In genomic region chr3:156820687-156821070, GRCh38 we compare ENCODE assay signal across 15 cellular contexts. TPM values are rescaled to one million over a fixed set of nuclear protein-coding genes. Genes with fewer than 3 reads are reported as not detected.
DNase-seq lines count a peak whose midpoint lies in the region; ATAC-seq and TF ChIP-seq lines count a peak whose summit lies in the region.
"Had no signal": no experiment of that assay in that cellular context is flagged by ENCODE, and none has a peak within 500 bp of the region (broad histone marks: within the 10 kb centered on the region; RNA-seq: fewer than 3 reads in every experiment).

No MANE protein-coding gene starts in this region.

- intact Hi-C loops in testis (cut with DNase I; ENCODE audit: low total_unique reads) (no loop called here), esophagus squamous epithelium (cut with DNase I) (loop anchor here (10.0 kb wide), 2 partner anchors 146 to 264 kb away; partner anchors contain the start of gene TIPARP)

- TF ChIP-seq CTCF in testis (IDR thresholded peaks at IDR 0.05) (no peak), esophagus squamous epithelium (IDR thresholded peaks at IDR 0.05) (no peak)

- H3K4me1 ChIP-seq in SJSA1 (replicated peaks), result peaks cover 54% of the 10 kb centered on the region
- peaks cover 7% of the 10 kb centered on the region for H3K4me1 ChIP-seq in testis
- H3K4me1 ChIP-seq in esophagus squamous epithelium, result peaks cover 3 to 31% (median 16%) of the 10 kb centered on the region in 3 donors

- no peak for ATAC-seq in GM18511 (IDR thresholded peaks at IDR 0.05; ENCODE audit: unreplicated experiment)
- ATAC-seq: mucosa of descending colon had no signal

- H3K27me3 ChIP-seq in SJSA1 (replicated peaks), result no peaks in the 10 kb centered on the region
- H3K27me3 ChIP-seq in testis, result no peaks in the 10 kb centered on the region
- no peaks in the 10 kb centered on the region for H3K27me3 ChIP-seq in esophagus squamous epithelium

- H3K9me3 ChIP-seq in SJSA1 (replicated peaks), result no peaks in the 10 kb centered on the region
- no peaks in the 10 kb centered on the region for H3K9me3 ChIP-seq in testis
- H3K9me3 ChIP-seq in esophagus squamous epithelium, result no peaks in the 10 kb centered on the region
- H3K9me3 ChIP-seq: mucosa of descending colon had no signal

- DNase-seq in NCI-H2029 treated with DMSO at 0.1 percent for 48 hours (lab: John Stamatoyannopoulos, UW), result peak; percentile 55
- DNase-seq in NCI-H2029 (lab: John Stamatoyannopoulos, UW), result no peak
- DNase-seq in H4 (ENCODE audit: low spot score), result peak; percentile 36
- DNase-seq in SJSA1 (ENCODE audit: low read depth in 1 of 2, low spot score in 2 of 2), result peak in 1 of 2 experiments; percentile 14
- peak; percentile 7 to 36 for DNase-seq in lung microvascular endothelial cell (ENCODE audit: low read depth in 2 of 2)
- DNase-seq in testis, result no peak
- DNase-seq in esophagus squamous epithelium (lab: John Stamatoyannopoulos, UW), result no peak
- DNase-seq: activated naive CD4-positive, alpha-beta T cell treated with anti-CD3 and anti-CD28 coated beads, Interleukin-2, amount 10 ng/mL, durations not matched to agents 7 days and 5 days; CD8-positive, alpha-beta memory T cell; hippocampal formation; Kasumi-1; mucosa of descending colon; NCI-H187; NCI-H69 had no signal

- H3K4me3 ChIP-seq in SJSA1, result no peak overlapping the region
- no peak overlapping the region for H3K4me3 ChIP-seq in testis
- no peak overlapping the region for H3K4me3 ChIP-seq in esophagus squamous epithelium
- H3K4me3 ChIP-seq: mucosa of descending colon had no signal

- H3K36me3 ChIP-seq in SJSA1, result no peaks in the 10 kb centered on the region
- H3K36me3 ChIP-seq in testis (ENCODE audit: low read depth, missing control alignments), result no peaks in the 10 kb centered on the region
- no peaks in the 10 kb centered on the region for H3K36me3 ChIP-seq in esophagus squamous epithelium

- no peak for TF ChIP-seq POLR2A in testis (IDR thresholded peaks at IDR 0.05)
- no peak for TF ChIP-seq POLR2A in esophagus squamous epithelium (IDR thresholded peaks at IDR 0.05)

- H3K27ac ChIP-seq in SJSA1, result peak overlapping the region; percentile 15; the same call in 1 of the 2 replicates
- H3K27ac ChIP-seq in testis, result no peak overlapping the region
- H3K27ac ChIP-seq in esophagus squamous epithelium, result no peak overlapping the region

RNA-seq across cellular contexts. Expression of gene LEKR1, which starts 5.5 kb away (rescaled TPM):
- total RNA-seq in H4 (2014; rRNA removed; shearing (Covaris generic)), result 0.37 and 11.5 TPM in 2 replicates
- 0.16 TPM in 1 of 2 replicates, not detected in the other for total RNA-seq in SJSA1 (2014; rRNA removed; shearing (Covaris generic))
- total RNA-seq in lung microvascular endothelial cell (under 0.01 and 0.60 TPM in 2 replicates), testis (10 to 100 TPM in 1 of 2 donors, 1 to 10 TPM in 1; 9.7 to 22.9 TPM), esophagus squamous epithelium (1 to 10 TPM in 1 of 4 donors, under 1 TPM in 2, not detected in 1; 0.15 to 1.1 (median 0.57) TPM)
- polyA plus RNA-seq in testis (ENCODE audit: insufficient read depth, low read depth, low replicate concordance), result 23.0 TPM

Comparison
In these comparisons a context has a peak if more than half of its experiments do, and no peak if none do; other contexts are left out.
1. DNase-seq: peak in NCI-H2029 treated with DMSO at 0.1 percent for 48 hours (single experiment), H4 (single experiment) and lung microvascular endothelial cell (2 of 2); none in NCI-H2029 (single experiment), testis (single experiment) and esophagus squamous epithelium (single experiment).